8 cellular contexts compared by ENCODE assay signal in the genomic region with DNA sequence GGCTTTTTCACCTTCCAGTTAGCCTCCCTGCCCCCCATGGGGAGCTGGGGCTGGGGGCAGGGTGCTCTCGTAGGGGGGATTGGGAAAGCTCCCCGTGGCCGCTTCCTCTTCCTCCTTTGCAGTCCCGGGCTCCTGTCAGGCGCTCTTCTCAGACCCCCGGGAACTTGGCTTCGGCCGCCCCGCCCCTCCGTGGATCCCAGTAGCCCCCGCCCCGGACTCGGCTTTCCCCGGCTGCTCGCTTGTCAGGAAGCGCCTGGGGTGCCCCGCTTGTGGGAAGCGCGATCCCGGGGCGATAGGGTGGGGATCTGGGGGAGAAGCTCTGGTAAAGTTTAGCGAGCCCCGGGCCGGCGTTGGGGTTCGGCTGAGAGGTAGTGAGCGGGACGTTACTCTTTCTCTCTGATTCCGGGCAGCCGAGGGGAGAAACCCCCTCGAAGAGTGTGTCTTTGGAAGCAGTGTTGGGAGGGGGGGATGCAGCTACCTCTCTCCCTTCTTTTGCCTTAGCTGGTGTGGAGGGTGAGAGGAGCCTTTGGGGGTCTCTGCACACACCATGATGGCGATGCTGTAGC. TPM values are rescaled to one million over a fixed set of nuclear protein-coding genes. Genes with fewer than 3 reads are reported as not detected.
DNase-seq lines count a peak whose midpoint lies in the region; ATAC-seq and TF ChIP-seq lines count a peak whose summit lies in the region.

No MANE protein-coding gene starts in this region.

- H3K9ac ChIP-seq in KMS-11 = peak overlapping the region; percentile 74

- peaks cover 19% of the 10 kb centered on the region; the same call in 1 of the 2 replicates for H4K20me1 ChIP-seq in KMS-11 (ENCODE audit: insufficient read depth)

- DNase-seq in C1 segment of cervical spinal cord (lab: John Stamatoyannopoulos, UW) (peak in 9 of 14 donors; percentile 34 to 76 (median 56)), T-helper 2 cell (peak in 3 of 5 experiments; percentile 16 to 24 (median 21)), brain microvascular endothelial cell (peak; percentile 9), iPS-NIHi7 (ENCODE audit: extremely low spot score) (peak; percentile 86), spleen (peak; percentile 92), NCI-H1436 treated with DMSO at 0.1 percent for 48 hours (lab: John Stamatoyannopoulos, UW) (no peak)

- in situ Hi-C loops in brain microvascular endothelial cell (cut with HindIII; ENCODE audit: low pct_ligation_motif_present, low sequenced_read_pairs) = no loop called here

- H3K27ac ChIP-seq in KMS-11 (peak overlapping the region; percentile 55; the same call in 1 of the 2 replicates), brain microvascular endothelial cell (peak overlapping the region; percentile 87), spleen (peak overlapping the region; percentile 93 to 98 (median 96))

- H3K4me3 ChIP-seq in KMS-11 (IDR thresholded peaks at IDR 0.05; ENCODE audit: insufficient read depth, low read depth, low read length) = no peak overlapping the region
- peak overlapping the region; percentile 86 for H3K4me3 ChIP-seq in brain microvascular endothelial cell (ENCODE audit: low read depth, low read length)
- peak overlapping the region; percentile 87 to 99 (median 96) for H3K4me3 ChIP-seq in spleen

- TF ChIP-seq CTCF in KMS-11 (conservative IDR thresholded peaks at IDR 0.05; ENCODE audit: low read depth, low read length) (no peak), brain microvascular endothelial cell (IDR thresholded peaks at IDR 0.05; ENCODE audit: low read depth, low read length, missing control alignments) (no peak), spleen (IDR thresholded peaks at IDR 0.05 in 8 of 11, conservative IDR thresholded peaks at IDR 0.05 in 3 of 11) (no peak)

- peak; percentile 4 for ATAC-seq in GM19467 (IDR thresholded peaks at IDR 0.05; ENCODE audit: unreplicated experiment)

- H3K4me1 ChIP-seq in KMS-11 (ENCODE audit: low read depth, poor library complexity, severe bottlenecking) (peaks cover 24% of the 10 kb centered on the region), spleen (peaks cover 21 to 59% (median 51%) of the 10 kb centered on the region in 6 donors)

- no peaks in the 10 kb centered on the region for H3K9me3 ChIP-seq in spleen

- TF ChIP-seq POLR2A in spleen (IDR thresholded peaks at IDR 0.05) = no peak

- intact Hi-C loops in spleen (cut with DNase I; ENCODE audit: low total_unique reads) = no loop called here

- H3K27me3 ChIP-seq in KMS-11 (ENCODE audit: insufficient read depth, low read depth) = no peaks in the 10 kb centered on the region
- no peaks in the 10 kb centered on the region for H3K27me3 ChIP-seq in brain microvascular endothelial cell (replicated peaks)
- H3K27me3 ChIP-seq in spleen (replicated peaks in 1 of 7) = no peaks in the 10 kb centered on the region

- 1% methylated on average over 28 to 32 of the region's 32 CpGs for WGBS in spleen, 5 donors

- peaks cover 55% of the 10 kb centered on the region for H3K79me2 ChIP-seq in KMS-11 (ENCODE audit: insufficient read depth, low read depth)

- peak overlapping the region; percentile 71 for H3K4me2 ChIP-seq in KMS-11

- peak overlapping the region; percentile 69; the same call in 1 of the 2 replicates for H2AFZ ChIP-seq in KMS-11 (ENCODE audit: low read depth)

- H3K36me3 ChIP-seq in KMS-11 (ENCODE audit: insufficient read depth) (no peaks in the 10 kb centered on the region), brain microvascular endothelial cell (replicated peaks) (no peaks in the 10 kb centered on the region), spleen (peaks cover 0 to 8% (median 0%) of the 10 kb centered on the region in 6 donors)

RNA-seq across cellular contexts. Expression of a gene that starts 0.6 kb away (rescaled TPM):
- 100 to 1,000 TPM in 1 of 7 donors, 10 to 100 TPM in 6; 57.0 to 104 (median 73.8) TPM for total RNA-seq in spleen
- 10 to 100 TPM; 12.0 to 20.2 (median 17.8) TPM for polyA plus RNA-seq in spleen
